ENCODE assay signal across 16 cellular contexts in genomic region chr15:101038327-101039003, GRCh38.
"Had no signal": no experiment of that assay in that cellular context is flagged by ENCODE, and none has a peak within 500 bp of the region (broad histone marks: within the 10 kb centered on the region; RNA-seq: fewer than 3 reads in every experiment).

No MANE protein-coding gene starts in this region.

- H3K4me1 ChIP-seq: gastroesophageal sphincter, heart left ventricle, pancreas, tibial artery had no signal

- DNase-seq: activated CD4-positive, alpha-beta T cell treated with anti-CD3 and anti-CD28 coated beads for 36 hours; activated CD8-positive, alpha-beta memory T cell treated with anti-CD3 and anti-CD28 coated beads, Interleukin-2, amount 50 U/mL, for 4 hours; activated CD8-positive, alpha-beta T cell treated with anti-CD3 and anti-CD28 coated beads, Interleukin-2, amount 10 ng/mL, durations not matched to agents 7 days and 5 days; activated effector memory CD4-positive, alpha-beta T cell treated with Interleukin-2 at 50 U/mL for 16 hours; activated naive CD4-positive, alpha-beta T cell treated with anti-CD3 and anti-CD28 coated beads, Interleukin-2, amount 10 ng/mL, durations not matched to agents 7 days and 5 days; aorta; cortex of kidney; effector CD4-positive, alpha-beta T cell; kidney glomerular epithelial cell; mesenchymal stem cell; stimulated activated CD4-positive, alpha-beta T cell treated with anti-CD3 and anti-CD28 coated beads, Interleukin-4, amount 100 ng/mL, for 4 hours had no signal

- H3K9me3 ChIP-seq: neutrophil, pancreas had no signal

- H3K27ac ChIP-seq: gastroesophageal sphincter, neutrophil, pancreas, tibial artery had no signal

- H3K27me3 ChIP-seq: gastroesophageal sphincter, heart left ventricle, neutrophil, pancreas, tibial artery had no signal

- H3K4me3 ChIP-seq: gastroesophageal sphincter, heart left ventricle, pancreas, tibial artery had no signal
